In the genomic region with DNA sequence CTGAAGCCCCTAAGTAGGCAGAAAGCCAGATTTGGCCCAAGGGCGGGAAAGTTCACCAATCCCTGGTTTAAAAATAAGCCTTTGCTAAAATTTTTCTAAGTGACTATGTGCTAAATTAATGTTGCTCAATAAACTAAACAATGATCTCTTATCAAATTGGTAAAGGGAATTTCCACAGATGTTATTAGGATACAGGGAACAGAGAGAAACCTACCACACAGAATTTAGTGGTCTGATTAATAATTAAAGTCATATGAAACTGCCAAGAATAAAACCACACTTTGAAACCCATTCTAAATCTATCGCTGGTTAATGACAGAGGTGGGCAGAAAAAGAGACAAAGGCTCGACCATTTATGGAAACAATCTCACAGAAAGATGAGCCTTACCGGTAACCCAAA, we compare ENCODE assay signal across 2 cellular contexts.
A peak's percentile ranks its signal among the peaks of the same experiment; 100 is the strongest.
TF ChIP-seq lines count a peak whose summit lies in the region.

No MANE protein-coding gene starts in this region.

TF ChIP-seq in liver, 16 proteins besides CTCF, POLR2A, EP300 and RAD21:
- TF ChIP-seq SP1 (IDR thresholded peaks at IDR 0.05), result peak; percentile 8
- TF ChIP-seq TAF1 (conservative IDR thresholded peaks at IDR 0.05), result no peak

TF ChIP-seq in HepG2, 621 proteins besides CTCF, POLR2A, EP300 and RAD21:
- TF ChIP-seq POLR2AphosphoS5 (IDR thresholded peaks at IDR 0.05; ENCODE audit: low read depth, low read length), result no peak
- TF ChIP-seq NR2F6 (IDR thresholded peaks at IDR 0.05), result no peak
- TF ChIP-seq NR2F6 (CRISPR knock-in tag; IDR thresholded peaks at IDR 0.05), result no peak
- TF ChIP-seq, protein P1, sequence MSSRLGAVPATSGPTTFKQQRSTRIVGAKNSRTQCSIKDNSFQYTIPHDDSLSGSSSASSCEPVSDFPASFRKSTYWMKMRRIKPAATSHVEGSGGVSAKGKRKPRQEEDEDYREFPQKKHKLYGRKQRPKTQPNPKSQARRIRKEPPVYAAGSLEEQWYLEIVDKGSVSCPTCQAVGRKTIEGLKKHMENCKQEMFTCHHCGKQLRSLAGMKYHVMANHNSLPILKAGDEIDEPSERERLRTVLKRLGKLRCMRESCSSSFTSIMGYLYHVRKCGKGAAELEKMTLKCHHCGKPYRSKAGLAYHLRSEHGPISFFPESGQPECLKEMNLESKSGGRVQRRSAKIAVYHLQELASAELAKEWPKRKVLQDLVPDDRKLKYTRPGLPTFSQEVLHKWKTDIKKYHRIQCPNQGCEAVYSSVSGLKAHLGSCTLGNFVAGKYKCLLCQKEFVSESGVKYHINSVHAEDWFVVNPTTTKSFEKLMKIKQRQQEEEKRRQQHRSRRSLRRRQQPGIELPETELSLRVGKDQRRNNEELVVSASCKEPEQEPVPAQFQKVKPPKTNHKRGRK (CRISPR knock-in tag; IDR thresholded peaks at IDR 0.05), result no peak
- TF ChIP-seq ZNF747 (CRISPR knock-in tag; IDR thresholded peaks at IDR 0.05; ENCODE audit: borderline replicate concordance), result no peak
- no peak for TF ChIP-seq ZNF615 (CRISPR knock-in tag; IDR thresholded peaks at IDR 0.05; ENCODE audit: borderline replicate concordance)
- TF ChIP-seq, protein P2, sequence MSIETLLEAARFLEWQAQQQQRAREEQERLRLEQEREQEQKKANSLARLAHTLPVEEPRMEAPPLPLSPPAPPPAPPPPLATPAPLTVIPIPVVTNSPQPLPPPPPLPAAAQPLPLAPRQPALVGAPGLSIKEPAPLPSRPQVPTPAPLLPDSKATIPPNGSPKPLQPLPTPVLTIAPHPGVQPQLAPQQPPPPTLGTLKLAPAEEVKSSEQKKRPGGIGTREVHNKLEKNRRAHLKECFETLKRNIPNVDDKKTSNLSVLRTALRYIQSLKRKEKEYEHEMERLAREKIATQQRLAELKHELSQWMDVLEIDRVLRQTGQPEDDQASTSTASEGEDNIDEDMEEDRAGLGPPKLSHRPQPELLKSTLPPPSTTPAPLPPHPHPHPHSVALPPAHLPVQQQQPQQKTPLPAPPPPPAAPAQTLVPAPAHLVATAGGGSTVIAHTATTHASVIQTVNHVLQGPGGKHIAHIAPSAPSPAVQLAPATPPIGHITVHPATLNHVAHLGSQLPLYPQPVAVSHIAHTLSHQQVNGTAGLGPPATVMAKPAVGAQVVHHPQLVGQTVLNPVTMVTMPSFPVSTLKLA (IDR thresholded peaks at IDR 0.05), result no peak
- TF ChIP-seq ZNF816 (CRISPR knock-in tag; IDR thresholded peaks at IDR 0.05; ENCODE audit: borderline replicate concordance), result no peak
- TF ChIP-seq HNRNPL (IDR thresholded peaks at IDR 0.05; ENCODE audit: low read depth, low read length), result no peak
- TF ChIP-seq, protein P3, sequence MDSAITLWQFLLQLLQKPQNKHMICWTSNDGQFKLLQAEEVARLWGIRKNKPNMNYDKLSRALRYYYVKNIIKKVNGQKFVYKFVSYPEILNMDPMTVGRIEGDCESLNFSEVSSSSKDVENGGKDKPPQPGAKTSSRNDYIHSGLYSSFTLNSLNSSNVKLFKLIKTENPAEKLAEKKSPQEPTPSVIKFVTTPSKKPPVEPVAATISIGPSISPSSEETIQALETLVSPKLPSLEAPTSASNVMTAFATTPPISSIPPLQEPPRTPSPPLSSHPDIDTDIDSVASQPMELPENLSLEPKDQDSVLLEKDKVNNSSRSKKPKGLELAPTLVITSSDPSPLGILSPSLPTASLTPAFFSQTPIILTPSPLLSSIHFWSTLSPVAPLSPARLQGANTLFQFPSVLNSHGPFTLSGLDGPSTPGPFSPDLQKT (CRISPR knock-in tag; IDR thresholded peaks at IDR 0.05; ENCODE audit: borderline replicate concordance), result no peak
- TF ChIP-seq, protein P4, sequence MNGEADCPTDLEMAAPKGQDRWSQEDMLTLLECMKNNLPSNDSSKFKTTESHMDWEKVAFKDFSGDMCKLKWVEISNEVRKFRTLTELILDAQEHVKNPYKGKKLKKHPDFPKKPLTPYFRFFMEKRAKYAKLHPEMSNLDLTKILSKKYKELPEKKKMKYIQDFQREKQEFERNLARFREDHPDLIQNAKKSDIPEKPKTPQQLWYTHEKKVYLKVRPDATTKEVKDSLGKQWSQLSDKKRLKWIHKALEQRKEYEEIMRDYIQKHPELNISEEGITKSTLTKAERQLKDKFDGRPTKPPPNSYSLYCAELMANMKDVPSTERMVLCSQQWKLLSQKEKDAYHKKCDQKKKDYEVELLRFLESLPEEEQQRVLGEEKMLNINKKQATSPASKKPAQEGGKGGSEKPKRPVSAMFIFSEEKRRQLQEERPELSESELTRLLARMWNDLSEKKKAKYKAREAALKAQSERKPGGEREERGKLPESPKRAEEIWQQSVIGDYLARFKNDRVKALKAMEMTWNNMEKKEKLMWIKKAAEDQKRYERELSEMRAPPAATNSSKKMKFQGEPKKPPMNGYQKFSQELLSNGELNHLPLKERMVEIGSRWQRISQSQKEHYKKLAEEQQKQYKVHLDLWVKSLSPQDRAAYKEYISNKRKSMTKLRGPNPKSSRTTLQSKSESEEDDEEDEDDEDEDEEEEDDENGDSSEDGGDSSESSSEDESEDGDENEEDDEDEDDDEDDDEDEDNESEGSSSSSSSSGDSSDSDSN (CRISPR knock-in tag; IDR thresholded peaks at IDR 0.05), result no peak
- no peak for TF ChIP-seq HMG20B (CRISPR knock-in tag; conservative IDR thresholded peaks at IDR 0.05)
- TF ChIP-seq SETDB1 (CRISPR knock-in tag; IDR thresholded peaks at IDR 0.05; ENCODE audit: borderline replicate concordance), result no peak
- no peak for TF ChIP-seq FOXP1 (IDR thresholded peaks at IDR 0.05)
- TF ChIP-seq FOXP1 (CRISPR knock-in tag; IDR thresholded peaks at IDR 0.05), result no peak
- no peak for TF ChIP-seq ZSCAN22 (CRISPR knock-in tag; IDR thresholded peaks at IDR 0.05)
- TF ChIP-seq ZNF768 (CRISPR knock-in tag; IDR thresholded peaks at IDR 0.05), result no peak
- TF ChIP-seq IRX3 (CRISPR knock-in tag; IDR thresholded peaks at IDR 0.05; ENCODE audit: borderline replicate concordance, low read depth), result no peak
- TF ChIP-seq, protein P5, sequence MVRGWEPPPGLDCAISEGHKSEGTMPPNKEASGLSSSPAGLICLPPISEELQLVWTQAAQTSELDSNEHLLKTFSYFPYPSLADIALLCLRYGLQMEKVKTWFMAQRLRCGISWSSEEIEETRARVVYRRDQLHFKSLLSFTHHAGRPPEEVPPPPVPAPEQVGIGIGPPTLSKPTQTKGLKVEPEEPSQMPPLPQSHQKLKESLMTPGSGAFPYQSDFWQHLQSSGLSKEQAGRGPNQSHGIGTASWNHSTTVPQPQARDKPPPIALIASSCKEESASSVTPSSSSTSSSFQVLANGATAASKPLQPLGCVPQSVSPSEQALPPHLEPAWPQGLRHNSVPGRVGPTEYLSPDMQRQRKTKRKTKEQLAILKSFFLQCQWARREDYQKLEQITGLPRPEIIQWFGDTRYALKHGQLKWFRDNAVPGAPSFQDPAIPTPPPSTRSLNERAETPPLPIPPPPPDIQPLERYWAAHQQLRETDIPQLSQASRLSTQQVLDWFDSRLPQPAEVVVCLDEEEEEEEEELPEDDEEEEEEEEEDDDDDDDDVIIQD (CRISPR knock-in tag; IDR thresholded peaks at IDR 0.05; ENCODE audit: low read depth), result no peak
